1 cellular context compared by ENCODE assay signal in the genomic region with DNA sequence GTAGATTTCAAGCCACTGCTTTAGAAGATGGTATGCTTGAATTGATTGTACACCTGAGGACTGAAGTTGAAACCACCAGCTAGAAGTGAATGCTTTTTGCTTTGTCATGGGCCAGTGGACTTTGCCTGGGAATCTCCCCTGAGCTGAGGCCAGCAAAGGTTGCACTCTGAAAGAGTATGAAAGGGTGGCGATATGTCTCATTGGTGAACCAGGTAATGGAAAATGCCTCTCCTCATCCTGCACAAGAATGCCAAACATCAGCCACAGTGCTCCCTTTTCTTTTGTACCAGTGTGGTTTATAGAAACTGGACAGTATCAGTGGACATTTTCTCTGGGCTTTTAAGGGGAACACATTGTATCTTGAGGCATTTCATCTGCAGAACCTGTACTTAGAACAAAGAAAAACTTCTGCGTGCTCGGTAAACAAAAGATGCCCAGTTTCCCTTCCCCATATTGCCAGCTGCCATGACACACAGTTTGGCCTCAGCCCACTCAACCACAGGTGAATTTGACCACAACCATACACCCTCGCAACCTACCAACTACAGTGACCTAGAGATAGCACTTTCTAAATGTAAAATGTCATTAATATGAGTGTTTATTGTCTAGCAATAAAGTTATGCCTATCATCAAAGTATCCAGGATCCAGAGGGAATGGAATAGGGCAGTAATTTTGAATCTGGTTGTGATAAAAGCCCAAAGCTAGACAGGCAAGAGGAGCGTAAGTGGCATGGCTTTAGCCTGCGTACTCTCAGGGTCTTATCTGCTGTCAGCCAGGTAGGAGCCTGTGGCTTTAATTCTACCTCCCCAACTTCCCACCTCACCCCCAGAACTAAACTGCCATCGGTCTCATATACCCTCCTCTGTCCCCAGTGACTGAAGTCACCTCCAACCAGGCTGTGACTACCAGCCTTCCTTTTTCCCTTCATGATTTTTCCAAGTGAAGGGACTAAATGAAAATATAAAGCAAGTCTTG.
TF ChIP-seq lines count a peak whose summit lies in the region.

No MANE protein-coding gene starts in this region.

TF ChIP-seq in HepG2, 621 proteins besides CTCF, POLR2A, EP300 and RAD21 (continued from another document and continues in another):
- TF ChIP-seq, protein P1, sequence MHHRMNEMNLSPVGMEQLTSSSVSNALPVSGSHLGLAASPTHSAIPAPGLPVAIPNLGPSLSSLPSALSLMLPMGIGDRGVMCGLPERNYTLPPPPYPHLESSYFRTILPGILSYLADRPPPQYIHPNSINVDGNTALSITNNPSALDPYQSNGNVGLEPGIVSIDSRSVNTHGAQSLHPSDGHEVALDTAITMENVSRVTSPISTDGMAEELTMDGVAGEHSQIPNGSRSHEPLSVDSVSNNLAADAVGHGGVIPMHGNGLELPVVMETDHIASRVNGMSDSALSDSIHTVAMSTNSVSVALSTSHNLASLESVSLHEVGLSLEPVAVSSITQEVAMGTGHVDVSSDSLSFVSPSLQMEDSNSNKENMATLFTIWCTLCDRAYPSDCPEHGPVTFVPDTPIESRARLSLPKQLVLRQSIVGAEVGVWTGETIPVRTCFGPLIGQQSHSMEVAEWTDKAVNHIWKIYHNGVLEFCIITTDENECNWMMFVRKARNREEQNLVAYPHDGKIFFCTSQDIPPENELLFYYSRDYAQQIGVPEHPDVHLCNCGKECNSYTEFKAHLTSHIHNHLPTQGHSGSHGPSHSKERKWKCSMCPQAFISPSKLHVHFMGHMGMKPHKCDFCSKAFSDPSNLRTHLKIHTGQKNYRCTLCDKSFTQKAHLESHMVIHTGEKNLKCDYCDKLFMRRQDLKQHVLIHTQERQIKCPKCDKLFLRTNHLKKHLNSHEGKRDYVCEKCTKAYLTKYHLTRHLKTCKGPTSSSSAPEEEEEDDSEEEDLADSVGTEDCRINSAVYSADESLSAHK (CRISPR knock-in tag; IDR thresholded peaks at IDR 0.05; ENCODE audit: borderline replicate concordance), result no peak
- TF ChIP-seq TCF12 (IDR thresholded peaks at IDR 0.05) (no peak), TCF12 (CRISPR knock-in tag; IDR thresholded peaks at IDR 0.05) (no peak), ZNF350 (CRISPR knock-in tag; IDR thresholded peaks at IDR 0.05; ENCODE audit: borderline replicate concordance, low read depth) (no peak), CEBPG (CRISPR knock-in tag; IDR thresholded peaks at IDR 0.05) (peak; percentile 52), GATAD2A (CRISPR knock-in tag; IDR thresholded peaks at IDR 0.05) (peak; percentile 45; the same call in 1 of the 2 replicates), ZNF749 (CRISPR knock-in tag; IDR thresholded peaks at IDR 0.05; ENCODE audit: borderline replicate concordance) (no peak), MIER3 (CRISPR knock-in tag; IDR thresholded peaks at IDR 0.05; ENCODE audit: borderline replicate concordance) (0 out of 2 replicates have a peak, but pooled peaks have one; percentile 51), ZNF746 (CRISPR knock-in tag; IDR thresholded peaks at IDR 0.05) (no peak), U2AF1 (optimal IDR thresholded peaks at IDR 0.05; ENCODE audit: low read depth, low read length) (no peak), ZNF563 (CRISPR knock-in tag; IDR thresholded peaks at IDR 0.05) (no peak), GTF3A (CRISPR knock-in tag; conservative IDR thresholded peaks at IDR 0.05) (no peak), MATR3 (CRISPR knock-in tag; IDR thresholded peaks at IDR 0.05) (no peak), ZNF225 (CRISPR knock-in tag; IDR thresholded peaks at IDR 0.05) (no peak), KLF6 (CRISPR knock-in tag; IDR thresholded peaks at IDR 0.05) (no peak), NR2F2 (IDR thresholded peaks at IDR 0.05; ENCODE audit: borderline replicate concordance, low read depth) (peak; percentile 20; the same call in 1 of the 2 replicates), ZNF329 (CRISPR knock-in tag; IDR thresholded peaks at IDR 0.05; ENCODE audit: low read depth) (no peak), ZNF101 (CRISPR knock-in tag; IDR thresholded peaks at IDR 0.05; ENCODE audit: borderline replicate concordance, low read depth) (no peak), ZMYM3 (CRISPR knock-in tag; IDR thresholded peaks at IDR 0.05) (peak; percentile 52; the same call in 1 of the 2 replicates), JUNB (CRISPR knock-in tag; IDR thresholded peaks at IDR 0.05; ENCODE audit: borderline replicate concordance) (no peak)
- TF ChIP-seq, protein P2, sequence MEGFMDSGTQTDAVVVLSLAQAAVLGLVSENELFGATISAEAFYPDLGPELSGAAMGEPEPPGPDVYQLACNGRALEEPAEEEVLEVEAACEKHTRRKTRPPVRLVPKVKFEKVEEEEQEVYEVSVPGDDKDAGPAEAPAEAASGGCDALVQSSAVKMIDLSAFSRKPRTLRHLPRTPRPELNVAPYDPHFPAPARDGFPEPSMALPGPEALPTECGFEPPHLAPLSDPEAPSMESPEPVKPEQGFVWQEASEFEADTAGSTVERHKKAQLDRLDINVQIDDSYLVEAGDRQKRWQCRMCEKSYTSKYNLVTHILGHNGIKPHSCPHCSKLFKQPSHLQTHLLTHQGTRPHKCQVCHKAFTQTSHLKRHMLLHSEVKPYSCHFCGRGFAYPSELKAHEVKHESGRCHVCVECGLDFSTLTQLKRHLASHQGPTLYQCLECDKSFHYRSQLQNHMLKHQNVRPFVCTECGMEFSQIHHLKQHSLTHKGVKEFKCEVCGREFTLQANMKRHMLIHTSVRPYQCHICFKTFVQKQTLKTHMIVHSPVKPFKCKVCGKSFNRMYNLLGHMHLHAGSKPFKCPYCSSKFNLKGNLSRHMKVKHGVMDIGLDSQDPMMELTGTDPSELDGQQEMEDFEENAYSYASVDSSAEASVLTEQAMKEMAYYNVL (CRISPR knock-in tag; IDR thresholded peaks at IDR 0.05; ENCODE audit: borderline replicate concordance), result peak; percentile 81
- TF ChIP-seq, protein P3, sequence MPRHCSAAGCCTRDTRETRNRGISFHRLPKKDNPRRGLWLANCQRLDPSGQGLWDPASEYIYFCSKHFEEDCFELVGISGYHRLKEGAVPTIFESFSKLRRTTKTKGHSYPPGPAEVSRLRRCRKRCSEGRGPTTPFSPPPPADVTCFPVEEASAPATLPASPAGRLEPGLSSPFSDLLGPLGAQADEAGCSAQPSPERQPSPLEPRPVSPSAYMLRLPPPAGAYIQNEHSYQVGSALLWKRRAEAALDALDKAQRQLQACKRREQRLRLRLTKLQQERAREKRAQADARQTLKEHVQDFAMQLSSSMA (CRISPR knock-in tag; IDR thresholded peaks at IDR 0.05), result no peak
- TF ChIP-seq, protein P4, sequence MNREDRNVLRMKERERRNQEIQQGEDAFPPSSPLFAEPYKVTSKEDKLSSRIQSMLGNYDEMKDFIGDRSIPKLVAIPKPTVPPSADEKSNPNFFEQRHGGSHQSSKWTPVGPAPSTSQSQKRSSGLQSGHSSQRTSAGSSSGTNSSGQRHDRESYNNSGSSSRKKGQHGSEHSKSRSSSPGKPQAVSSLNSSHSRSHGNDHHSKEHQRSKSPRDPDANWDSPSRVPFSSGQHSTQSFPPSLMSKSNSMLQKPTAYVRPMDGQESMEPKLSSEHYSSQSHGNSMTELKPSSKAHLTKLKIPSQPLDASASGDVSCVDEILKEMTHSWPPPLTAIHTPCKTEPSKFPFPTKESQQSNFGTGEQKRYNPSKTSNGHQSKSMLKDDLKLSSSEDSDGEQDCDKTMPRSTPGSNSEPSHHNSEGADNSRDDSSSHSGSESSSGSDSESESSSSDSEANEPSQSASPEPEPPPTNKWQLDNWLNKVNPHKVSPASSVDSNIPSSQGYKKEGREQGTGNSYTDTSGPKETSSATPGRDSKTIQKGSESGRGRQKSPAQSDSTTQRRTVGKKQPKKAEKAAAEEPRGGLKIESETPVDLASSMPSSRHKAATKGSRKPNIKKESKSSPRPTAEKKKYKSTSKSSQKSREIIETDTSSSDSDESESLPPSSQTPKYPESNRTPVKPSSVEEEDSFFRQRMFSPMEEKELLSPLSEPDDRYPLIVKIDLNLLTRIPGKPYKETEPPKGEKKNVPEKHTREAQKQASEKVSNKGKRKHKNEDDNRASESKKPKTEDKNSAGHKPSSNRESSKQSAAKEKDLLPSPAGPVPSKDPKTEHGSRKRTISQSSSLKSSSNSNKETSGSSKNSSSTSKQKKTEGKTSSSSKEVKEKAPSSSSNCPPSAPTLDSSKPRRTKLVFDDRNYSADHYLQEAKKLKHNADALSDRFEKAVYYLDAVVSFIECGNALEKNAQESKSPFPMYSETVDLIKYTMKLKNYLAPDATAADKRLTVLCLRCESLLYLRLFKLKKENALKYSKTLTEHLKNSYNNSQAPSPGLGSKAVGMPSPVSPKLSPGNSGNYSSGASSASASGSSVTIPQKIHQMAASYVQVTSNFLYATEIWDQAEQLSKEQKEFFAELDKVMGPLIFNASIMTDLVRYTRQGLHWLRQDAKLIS (CRISPR knock-in tag; IDR thresholded peaks at IDR 0.05), result no peak
- TF ChIP-seq, protein P5, sequence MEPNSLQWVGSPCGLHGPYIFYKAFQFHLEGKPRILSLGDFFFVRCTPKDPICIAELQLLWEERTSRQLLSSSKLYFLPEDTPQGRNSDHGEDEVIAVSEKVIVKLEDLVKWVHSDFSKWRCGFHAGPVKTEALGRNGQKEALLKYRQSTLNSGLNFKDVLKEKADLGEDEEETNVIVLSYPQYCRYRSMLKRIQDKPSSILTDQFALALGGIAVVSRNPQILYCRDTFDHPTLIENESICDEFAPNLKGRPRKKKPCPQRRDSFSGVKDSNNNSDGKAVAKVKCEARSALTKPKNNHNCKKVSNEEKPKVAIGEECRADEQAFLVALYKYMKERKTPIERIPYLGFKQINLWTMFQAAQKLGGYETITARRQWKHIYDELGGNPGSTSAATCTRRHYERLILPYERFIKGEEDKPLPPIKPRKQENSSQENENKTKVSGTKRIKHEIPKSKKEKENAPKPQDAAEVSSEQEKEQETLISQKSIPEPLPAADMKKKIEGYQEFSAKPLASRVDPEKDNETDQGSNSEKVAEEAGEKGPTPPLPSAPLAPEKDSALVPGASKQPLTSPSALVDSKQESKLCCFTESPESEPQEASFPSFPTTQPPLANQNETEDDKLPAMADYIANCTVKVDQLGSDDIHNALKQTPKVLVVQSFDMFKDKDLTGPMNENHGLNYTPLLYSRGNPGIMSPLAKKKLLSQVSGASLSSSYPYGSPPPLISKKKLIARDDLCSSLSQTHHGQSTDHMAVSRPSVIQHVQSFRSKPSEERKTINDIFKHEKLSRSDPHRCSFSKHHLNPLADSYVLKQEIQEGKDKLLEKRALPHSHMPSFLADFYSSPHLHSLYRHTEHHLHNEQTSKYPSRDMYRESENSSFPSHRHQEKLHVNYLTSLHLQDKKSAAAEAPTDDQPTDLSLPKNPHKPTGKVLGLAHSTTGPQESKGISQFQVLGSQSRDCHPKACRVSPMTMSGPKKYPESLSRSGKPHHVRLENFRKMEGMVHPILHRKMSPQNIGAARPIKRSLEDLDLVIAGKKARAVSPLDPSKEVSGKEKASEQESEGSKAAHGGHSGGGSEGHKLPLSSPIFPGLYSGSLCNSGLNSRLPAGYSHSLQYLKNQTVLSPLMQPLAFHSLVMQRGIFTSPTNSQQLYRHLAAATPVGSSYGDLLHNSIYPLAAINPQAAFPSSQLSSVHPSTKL (CRISPR knock-in tag; IDR thresholded peaks at IDR 0.05), result peak; percentile 87
- TF ChIP-seq, protein P6, sequence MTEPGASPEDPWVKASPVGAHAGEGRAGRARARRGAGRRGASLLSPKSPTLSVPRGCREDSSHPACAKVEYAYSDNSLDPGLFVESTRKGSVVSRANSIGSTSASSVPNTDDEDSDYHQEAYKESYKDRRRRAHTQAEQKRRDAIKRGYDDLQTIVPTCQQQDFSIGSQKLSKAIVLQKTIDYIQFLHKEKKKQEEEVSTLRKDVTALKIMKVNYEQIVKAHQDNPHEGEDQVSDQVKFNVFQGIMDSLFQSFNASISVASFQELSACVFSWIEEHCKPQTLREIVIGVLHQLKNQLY (CRISPR knock-in tag; IDR thresholded peaks at IDR 0.05), result no peak
- TF ChIP-seq, protein P7, sequence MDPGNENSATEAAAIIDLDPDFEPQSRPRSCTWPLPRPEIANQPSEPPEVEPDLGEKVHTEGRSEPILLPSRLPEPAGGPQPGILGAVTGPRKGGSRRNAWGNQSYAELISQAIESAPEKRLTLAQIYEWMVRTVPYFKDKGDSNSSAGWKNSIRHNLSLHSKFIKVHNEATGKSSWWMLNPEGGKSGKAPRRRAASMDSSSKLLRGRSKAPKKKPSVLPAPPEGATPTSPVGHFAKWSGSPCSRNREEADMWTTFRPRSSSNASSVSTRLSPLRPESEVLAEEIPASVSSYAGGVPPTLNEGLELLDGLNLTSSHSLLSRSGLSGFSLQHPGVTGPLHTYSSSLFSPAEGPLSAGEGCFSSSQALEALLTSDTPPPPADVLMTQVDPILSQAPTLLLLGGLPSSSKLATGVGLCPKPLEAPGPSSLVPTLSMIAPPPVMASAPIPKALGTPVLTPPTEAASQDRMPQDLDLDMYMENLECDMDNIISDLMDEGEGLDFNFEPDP (CRISPR knock-in tag; conservative IDR thresholded peaks at IDR 0.05), result no peak
- TF ChIP-seq, protein P8, sequence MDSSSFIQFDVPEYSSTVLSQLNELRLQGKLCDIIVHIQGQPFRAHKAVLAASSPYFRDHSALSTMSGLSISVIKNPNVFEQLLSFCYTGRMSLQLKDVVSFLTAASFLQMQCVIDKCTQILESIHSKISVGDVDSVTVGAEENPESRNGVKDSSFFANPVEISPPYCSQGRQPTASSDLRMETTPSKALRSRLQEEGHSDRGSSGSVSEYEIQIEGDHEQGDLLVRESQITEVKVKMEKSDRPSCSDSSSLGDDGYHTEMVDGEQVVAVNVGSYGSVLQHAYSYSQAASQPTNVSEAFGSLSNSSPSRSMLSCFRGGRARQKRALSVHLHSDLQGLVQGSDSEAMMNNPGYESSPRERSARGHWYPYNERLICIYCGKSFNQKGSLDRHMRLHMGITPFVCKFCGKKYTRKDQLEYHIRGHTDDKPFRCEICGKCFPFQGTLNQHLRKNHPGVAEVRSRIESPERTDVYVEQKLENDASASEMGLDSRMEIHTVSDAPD (CRISPR knock-in tag; IDR thresholded peaks at IDR 0.05), result peak; percentile 69; the same call in 1 of the 2 replicates
- TF ChIP-seq, protein P9, sequence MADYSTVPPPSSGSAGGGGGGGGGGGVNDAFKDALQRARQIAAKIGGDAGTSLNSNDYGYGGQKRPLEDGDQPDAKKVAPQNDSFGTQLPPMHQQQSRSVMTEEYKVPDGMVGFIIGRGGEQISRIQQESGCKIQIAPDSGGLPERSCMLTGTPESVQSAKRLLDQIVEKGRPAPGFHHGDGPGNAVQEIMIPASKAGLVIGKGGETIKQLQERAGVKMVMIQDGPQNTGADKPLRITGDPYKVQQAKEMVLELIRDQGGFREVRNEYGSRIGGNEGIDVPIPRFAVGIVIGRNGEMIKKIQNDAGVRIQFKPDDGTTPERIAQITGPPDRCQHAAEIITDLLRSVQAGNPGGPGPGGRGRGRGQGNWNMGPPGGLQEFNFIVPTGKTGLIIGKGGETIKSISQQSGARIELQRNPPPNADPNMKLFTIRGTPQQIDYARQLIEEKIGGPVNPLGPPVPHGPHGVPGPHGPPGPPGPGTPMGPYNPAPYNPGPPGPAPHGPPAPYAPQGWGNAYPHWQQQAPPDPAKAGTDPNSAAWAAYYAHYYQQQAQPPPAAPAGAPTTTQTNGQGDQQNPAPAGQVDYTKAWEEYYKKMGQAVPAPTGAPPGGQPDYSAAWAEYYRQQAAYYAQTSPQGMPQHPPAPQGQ (CRISPR knock-in tag; IDR thresholded peaks at IDR 0.05; ENCODE audit: borderline replicate concordance), result no peak
